8 cellular contexts compared by ENCODE assay signal in the genomic region with DNA sequence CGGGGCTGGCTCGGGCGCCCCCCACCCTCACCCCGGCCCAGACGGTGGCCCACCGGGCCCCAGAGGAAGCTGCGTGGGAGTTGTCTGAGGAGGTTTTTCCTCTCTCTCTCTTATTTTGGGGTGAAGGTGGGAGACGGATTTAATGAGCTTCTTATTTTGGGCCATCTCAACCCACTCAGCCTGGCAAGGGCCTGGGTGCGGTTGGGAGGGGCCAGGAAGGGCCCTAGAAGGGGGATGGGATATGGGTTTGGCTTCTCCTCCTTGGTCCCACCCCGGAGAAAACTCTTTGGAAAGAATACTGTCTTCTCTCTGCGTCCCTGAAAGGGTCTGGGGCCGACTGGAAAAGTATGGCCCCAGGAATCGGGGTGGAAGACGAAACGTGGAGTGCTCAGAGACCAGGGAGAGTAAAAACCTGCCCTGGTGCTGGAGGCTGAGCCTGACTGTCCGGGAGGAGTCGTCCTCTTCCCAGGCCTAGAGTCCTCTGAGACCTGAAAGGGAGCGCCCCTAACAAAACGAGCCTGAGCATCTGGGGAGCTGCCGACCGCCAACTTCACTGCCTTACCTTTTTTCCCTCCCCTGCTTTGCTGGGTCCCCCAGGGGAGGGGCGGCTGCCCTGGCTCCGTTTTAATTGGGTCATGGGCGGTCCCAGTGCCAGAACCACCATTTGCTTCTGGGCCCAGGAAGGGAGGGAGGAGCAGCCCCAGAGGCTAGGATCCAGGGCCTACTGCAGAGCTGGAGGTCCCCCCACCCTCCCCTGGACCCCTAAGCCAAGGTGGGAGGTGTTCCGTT. TPM values are rescaled to one million over a fixed set of nuclear protein-coding genes. Genes with fewer than 3 reads are reported as not detected.
DNase-seq lines count a peak whose midpoint lies in the region; ATAC-seq and TF ChIP-seq lines count a peak whose summit lies in the region.

No MANE protein-coding gene starts in this region.

- intact Hi-C loops in uterus (cut with DNase I; ENCODE audit: low total_unique reads), result no loop called here

- H3K56ac ChIP-seq in mesendoderm (ENCODE audit: low read length), result peak overlapping the region; percentile 98

- H4K8ac ChIP-seq in mesendoderm (ENCODE audit: low read depth, low read length), result peak overlapping the region; percentile 65

- peaks cover 23% of the 10 kb centered on the region for H3K79me1 ChIP-seq in mesendoderm (ENCODE audit: low read length)

- WGBS in ectodermal cell, 2 experiments, result 31 to 32% methylated on average over 24 to 25 of the region's 25 CpGs
- WGBS in mesendoderm (ENCODE audit: extremely low coverage, insufficient coverage, low lambda C conversion rate), result no CpG with 5 or more reads among the region's 25 CpGs

- H3K27ac ChIP-seq in ectodermal cell (ENCODE audit: insufficient read depth, low read depth, low read length, poor library complexity, severe bottlenecking) (no peak overlapping the region), mesendoderm (ENCODE audit: low read depth, low read length) (peak overlapping the region; percentile 92), uterus (peak overlapping the region; percentile 96 to 100)

- H3K79me2 ChIP-seq in mesendoderm (ENCODE audit: control insufficient read depth, insufficient read depth, low read length), result peaks cover 33% of the 10 kb centered on the region

- H2BK15ac ChIP-seq in mesendoderm (replicated peaks; ENCODE audit: low read depth), result no peak overlapping the region

- peaks cover 22% of the 10 kb centered on the region for H3K27me3 ChIP-seq in ectodermal cell (ENCODE audit: control insufficient read depth, insufficient read depth, low read length, poor library complexity, severe bottlenecking)
- H3K27me3 ChIP-seq in mesendoderm (ENCODE audit: insufficient read depth, low read length, poor library complexity), result no peaks in the 10 kb centered on the region
- H3K27me3 ChIP-seq in uterus, result no peaks in the 10 kb centered on the region

- H3K9me3 ChIP-seq in ectodermal cell (ENCODE audit: control insufficient read depth, low read length) (no peaks in the 10 kb centered on the region), uterus (no peaks in the 10 kb centered on the region)

- peak overlapping the region; percentile 47 for H2BK120ac ChIP-seq in mesendoderm (ENCODE audit: low read depth, low read length)

- H4K5ac ChIP-seq in mesendoderm (ENCODE audit: low read length), result no peak overlapping the region

- H3K4me3 Mint-ChIP-seq in activated T-cell treated with anti-CD3 and anti-CD28 coated beads, Interleukin-2, amount 50 U/mL, for 4 hours, result peak overlapping the region; percentile 63

- peak; percentile 33 to 36 for ATAC-seq in activated T-cell treated with anti-CD3 and anti-CD28 coated beads, Interleukin-2, amount 50 U/mL, for 4 hours
- no peak for ATAC-seq in GM18511 (IDR thresholded peaks at IDR 0.05; ENCODE audit: unreplicated experiment)

- peaks cover 9% of the 10 kb centered on the region for H3K4me1 Mint-ChIP-seq in activated T-cell treated with anti-CD3 and anti-CD28 coated beads, Interleukin-2, amount 50 U/mL, for 4 hours (ENCODE audit: low read depth)

- peak overlapping the region; percentile 99 for H3K9ac ChIP-seq in mesendoderm (ENCODE audit: low read length)

- H3K9me3 Mint-ChIP-seq in activated T-cell treated with anti-CD3 and anti-CD28 coated beads, Interleukin-2, amount 50 U/mL, for 4 hours, result no peaks in the 10 kb centered on the region

- H3K4me3 ChIP-seq in ectodermal cell (ENCODE audit: insufficient read depth, low read depth, low read length), result peak overlapping the region; percentile 65
- peak overlapping the region; percentile 86 for H3K4me3 ChIP-seq in mesendoderm (ENCODE audit: low read length)
- H3K4me3 ChIP-seq in uterus, result peak overlapping the region; percentile 74 to 75

- H3K4me2 ChIP-seq in mesendoderm (ENCODE audit: low read length), result peak overlapping the region; percentile 95

- peak; percentile 60 to 72 for TF ChIP-seq POLR2A in uterus (IDR thresholded peaks at IDR 0.05)

- H3K4ac ChIP-seq in mesendoderm (ENCODE audit: low read depth, low read length), result peak overlapping the region; percentile 88

- peak overlapping the region; percentile 84 for H3K18ac ChIP-seq in mesendoderm (ENCODE audit: low read length)

- H2AK5ac ChIP-seq in mesendoderm (ENCODE audit: low read length), result peak overlapping the region; percentile 3

- peaks cover 14% of the 10 kb centered on the region for H3K27me3 Mint-ChIP-seq in activated T-cell treated with anti-CD3 and anti-CD28 coated beads, Interleukin-2, amount 50 U/mL, for 4 hours (ENCODE audit: low read depth)

- peak overlapping the region; percentile 55 for H2BK5ac ChIP-seq in mesendoderm (ENCODE audit: low read length)

- H3K23ac ChIP-seq in mesendoderm (ENCODE audit: low read length), result no peak overlapping the region

- TF ChIP-seq CTCF in uterus (IDR thresholded peaks at IDR 0.05), result no peak

- H3K36me3 Mint-ChIP-seq in activated T-cell treated with anti-CD3 and anti-CD28 coated beads, Interleukin-2, amount 50 U/mL, for 4 hours (ENCODE audit: insufficient read depth), result peaks cover 5% of the 10 kb centered on the region

- no peak for DNase-seq in activated T-cell treated with anti-CD3 and anti-CD28 coated beads, Interleukin-2, amount 50 U/mL, for 4 hours
- DNase-seq in activated T-cell treated with anti-CD3 and anti-CD28 coated beads for 4 hours (no peak), mesendoderm (peak; percentile 70), uterus (peak; percentile 86 to 88), HT-29 (ENCODE audit: low spot score) (no peak), NCI-H2171 (lab: John Stamatoyannopoulos, UW) (no peak)

- H3K4me1 ChIP-seq in ectodermal cell (ENCODE audit: control insufficient read depth, insufficient read depth, low read length) (peaks cover 11% of the 10 kb centered on the region), mesendoderm (ENCODE audit: control insufficient read depth, low read depth, low read length) (peaks cover 12% of the 10 kb centered on the region), uterus (peaks cover 0 to 21% of the 10 kb centered on the region in 2 donors)

- H3K36me3 ChIP-seq in ectodermal cell (ENCODE audit: control insufficient read depth, insufficient read depth, low read length) (peaks cover 10% of the 10 kb centered on the region), mesendoderm (ENCODE audit: control insufficient read depth, insufficient read depth, low read length) (peaks cover 17% of the 10 kb centered on the region), uterus (no peaks in the 10 kb centered on the region)

RNA-seq across cellular contexts. Expression of gene MMP14, which starts 1.6 kb away (rescaled TPM):
- 1 to 10 TPM in 2 of 3 donors, under 1 TPM in 1; 0.76 to 1.6 (median 1.2) TPM for total RNA-seq in activated T-cell treated with anti-CD3 and anti-CD28 coated beads, Interleukin-2, amount 50 U/mL, for 4 hours
- polyA plus RNA-seq in ectodermal cell (2013, experiment 1 of 4), result 44.5 TPM
- polyA plus RNA-seq in ectodermal cell (2013, experiment 2 of 4), result 34.8 TPM
- polyA plus RNA-seq in ectodermal cell (2013, experiment 3 of 4), result 29.0 TPM
- polyA plus RNA-seq in ectodermal cell (2013, experiment 4 of 4), result 28.1 TPM
- polyA plus RNA-seq in mesendoderm (2013, experiment 1 of 2), result 188 TPM
- 174 TPM for polyA plus RNA-seq in mesendoderm (2013, experiment 2 of 2)
- 100 to 1,000 TPM in 3 of 4 donors, 10 to 100 TPM in 1; 66.6 to 233 (median 172) TPM for total RNA-seq in uterus
- 1.7 and 3.9 TPM in 2 replicates for total RNA-seq in HT-29 (2014; rRNA removed; shearing (Covaris generic))

RNA-seq across cellular contexts. Expression of gene MRPL52, which starts 8.3 kb away (rescaled TPM):
- total RNA-seq in activated T-cell treated with anti-CD3 and anti-CD28 coated beads, Interleukin-2, amount 50 U/mL, for 4 hours, result 100 to 1,000 TPM; 247 to 250 (median 249) TPM
- polyA plus RNA-seq in ectodermal cell (2013, experiment 1 of 4), result 125 TPM
- polyA plus RNA-seq in ectodermal cell (2013, experiment 2 of 4), result 106 TPM
- polyA plus RNA-seq in ectodermal cell (2013, experiment 3 of 4), result 109 TPM
- polyA plus RNA-seq in ectodermal cell (2013, experiment 4 of 4), result 138 TPM
- 355 TPM for polyA plus RNA-seq in mesendoderm (2013, experiment 1 of 2)
- polyA plus RNA-seq in mesendoderm (2013, experiment 2 of 2), result 362 TPM
- 100 to 1,000 TPM in 1 of 4 donors, 10 to 100 TPM in 3; 14.3 to 255 (median 35.3) TPM for total RNA-seq in uterus
- 45.9 and 56.1 TPM in 2 replicates for total RNA-seq in HT-29 (2014; rRNA removed; shearing (Covaris generic))

RNA-seq across cellular contexts. Expression of gene SLC7A7, which starts 22.7 kb away (rescaled TPM):
- total RNA-seq in activated T-cell treated with anti-CD3 and anti-CD28 coated beads, Interleukin-2, amount 50 U/mL, for 4 hours, result under 1 TPM; 0.16 to 0.51 (median 0.19) TPM
- polyA plus RNA-seq in ectodermal cell (2013, experiment 1 of 4), result 3.3 TPM
- polyA plus RNA-seq in ectodermal cell (2013, experiment 2 of 4), result 1.6 TPM
- 1.7 TPM for polyA plus RNA-seq in ectodermal cell (2013, experiment 3 of 4)
- polyA plus RNA-seq in ectodermal cell (2013, experiment 4 of 4), result 0.93 TPM
- 8.9 TPM for polyA plus RNA-seq in mesendoderm (2013, experiment 1 of 2)
- polyA plus RNA-seq in mesendoderm (2013, experiment 2 of 2), result 8.0 TPM
- 10 to 100 TPM in 1 of 4 donors, 1 to 10 TPM in 3; 2.8 to 15.6 (median 6.8) TPM for total RNA-seq in uterus
- 12.2 and 13.6 TPM in 2 replicates for total RNA-seq in HT-29 (2014; rRNA removed; shearing (Covaris generic))

RNA-seq across cellular contexts. Expression of gene LRP10, which starts 33.6 kb away (rescaled TPM):
- total RNA-seq in activated T-cell treated with anti-CD3 and anti-CD28 coated beads, Interleukin-2, amount 50 U/mL, for 4 hours, result 10 to 100 TPM; 19.3 to 33.7 (median 26.2) TPM
- 11.0 TPM for polyA plus RNA-seq in ectodermal cell (2013, experiment 1 of 4)
- 9.9 TPM for polyA plus RNA-seq in ectodermal cell (2013, experiment 2 of 4)
- 8.2 TPM for polyA plus RNA-seq in ectodermal cell (2013, experiment 3 of 4)
- 10.9 TPM for polyA plus RNA-seq in ectodermal cell (2013, experiment 4 of 4)
- 11.7 TPM for polyA plus RNA-seq in mesendoderm (2013, experiment 1 of 2)
- 11.5 TPM for polyA plus RNA-seq in mesendoderm (2013, experiment 2 of 2)
- total RNA-seq in uterus, result 100 to 1,000 TPM in 1 of 4 donors, 10 to 100 TPM in 3; 27.4 to 140 (median 37.5) TPM
- 54.2 and 61.1 TPM in 2 replicates for total RNA-seq in HT-29 (2014; rRNA removed; shearing (Covaris generic))

RNA-seq across cellular contexts. Expression of gene REM2, which starts 45.1 kb away (rescaled TPM):
- under 1 TPM; 0.13 to 0.27 (median 0.15) TPM for total RNA-seq in activated T-cell treated with anti-CD3 and anti-CD28 coated beads, Interleukin-2, amount 50 U/mL, for 4 hours
- 2.5 TPM for polyA plus RNA-seq in ectodermal cell (2013, experiment 1 of 4)
- polyA plus RNA-seq in ectodermal cell (2013, experiment 2 of 4), result 2.1 TPM
- polyA plus RNA-seq in ectodermal cell (2013, experiment 3 of 4), result 2.9 TPM
- 2.2 TPM for polyA plus RNA-seq in ectodermal cell (2013, experiment 4 of 4)
- 1.1 TPM for polyA plus RNA-seq in mesendoderm (2013, experiment 1 of 2)
- 1.2 TPM for polyA plus RNA-seq in mesendoderm (2013, experiment 2 of 2)
- total RNA-seq in uterus, result 1 to 10 TPM in 1 of 4 donors, under 1 TPM in 1, not detected in 2; 0.83 to 1.6 TPM
- 0.18 and 0.53 TPM in 2 replicates for total RNA-seq in HT-29 (2014; rRNA removed; shearing (Covaris generic))

Comparison
In these comparisons a context has a peak if more than half of its experiments do, and no peak if none do; other contexts are left out.
1. DNase-seq: peak in mesendoderm (single experiment) and uterus (2 of 2); none in activated T-cell treated with anti-CD3 and anti-CD28 coated beads, Interleukin-2, amount 50 U/mL, for 4 hours (single experiment), activated T-cell treated with anti-CD3 and anti-CD28 coated beads for 4 hours (single experiment), HT-29 (single experiment) and NCI-H2171 (single experiment).
2. RNA of gene MMP14, which starts 1.6 kb away (total RNA-seq): 66.6 to 233 TPM in uterus; 1.7 to 3.9 TPM in HT-29 and 0.76 to 1.6 TPM in activated T-cell treated with anti-CD3 and anti-CD28 coated beads, Interleukin-2, amount 50 U/mL, for 4 hours; every median in the first group is over 10 times any median in the second.
3. Peak in every context shown above with its lines, with median percentiles within 50 percentile points of each other: H3K4me3 ChIP-seq.